In the genomic region with DNA sequence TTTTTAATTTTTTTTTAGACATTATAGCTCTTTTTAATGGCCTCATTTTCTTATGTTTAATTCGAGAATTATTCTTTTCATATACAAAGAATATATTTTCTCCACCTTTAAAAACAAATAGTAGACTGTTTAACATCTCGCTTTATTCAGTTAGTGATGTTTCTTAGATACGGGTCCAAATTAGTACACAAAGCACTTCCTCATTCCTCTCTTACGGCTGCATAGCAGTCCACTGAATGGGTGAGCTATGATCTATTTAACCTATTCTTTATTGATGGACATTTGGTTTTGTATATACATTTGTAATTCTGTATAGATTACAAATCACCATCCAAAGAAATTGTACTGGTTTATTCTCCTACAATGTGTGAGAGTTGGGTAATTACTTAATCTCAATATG, we compare ENCODE assay signal across 1 cellular context.
A peak's percentile ranks its signal among the peaks of the same experiment; 100 is the strongest.
TF ChIP-seq lines count a peak whose summit lies in the region.

No MANE protein-coding gene starts in this region.

TF ChIP-seq in GM12878, 131 proteins besides CTCF, POLR2A, EP300 and RAD21:
- TF ChIP-seq NR2C2 (IDR thresholded peaks at IDR 0.05; ENCODE audit: borderline replicate concordance, control insufficient read depth, insufficient read length, low read depth) (no peak), SPI1 (IDR thresholded peaks at IDR 0.05; ENCODE audit: borderline replicate concordance, insufficient read depth, low read depth, low read length) (peak; percentile 55; the same call in 1 of the 2 replicates), TARDBP (IDR thresholded peaks at IDR 0.05; ENCODE audit: borderline replicate concordance) (no peak)
TF ChIP-seq in GM12878: peak in this region for 1.
